Comparison of ENCODE assay signal across 8 cellular contexts in the genomic region with DNA sequence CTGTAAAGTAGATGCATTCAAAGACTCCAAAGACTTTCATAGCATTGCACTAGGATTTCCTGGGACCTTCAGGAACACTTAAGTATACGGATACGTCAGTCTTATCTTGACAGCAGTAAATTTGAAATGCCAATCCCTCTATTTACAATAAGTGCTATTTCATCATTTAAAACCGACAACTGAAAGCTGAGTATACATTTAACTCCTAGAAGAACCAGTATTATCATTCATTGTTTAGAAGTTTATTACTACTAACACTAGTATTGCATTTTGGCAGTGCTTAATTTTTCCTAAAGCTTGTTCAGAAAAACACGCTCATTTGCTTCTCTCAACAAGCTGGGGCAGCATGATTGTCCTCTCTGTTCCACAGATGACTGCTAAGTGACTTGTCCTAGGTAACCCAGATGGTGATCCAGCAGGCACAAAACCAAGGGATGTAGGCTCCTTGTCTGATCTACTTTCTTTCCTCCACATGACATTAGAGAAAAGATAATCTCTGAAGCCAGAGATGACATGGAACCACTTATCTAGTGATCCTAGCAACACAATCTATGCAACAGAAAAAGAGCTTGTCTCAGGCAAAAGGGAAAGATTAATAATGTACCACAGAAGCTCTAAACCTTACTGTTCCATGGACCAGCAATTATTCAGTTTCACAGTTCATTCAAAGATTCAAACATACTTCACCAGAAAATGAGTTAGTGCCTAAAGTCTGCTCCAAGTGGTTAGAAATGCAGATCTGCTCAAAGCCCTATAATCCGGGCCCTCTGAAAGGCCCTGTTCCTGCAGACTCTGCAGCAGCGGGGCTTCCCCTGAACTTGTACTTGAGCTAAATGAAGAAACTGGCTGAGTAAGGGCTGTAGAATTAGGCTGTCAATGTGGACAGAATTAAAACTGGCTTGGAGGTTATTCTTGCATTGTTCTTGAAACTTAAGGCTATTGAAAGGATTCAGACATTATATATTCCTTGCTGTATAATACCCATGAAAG. TPM values are rescaled to one million over a fixed set of nuclear protein-coding genes. Genes with fewer than 3 reads are reported as not detected.
DNase-seq lines count a peak whose midpoint lies in the region; ATAC-seq and TF ChIP-seq lines count a peak whose summit lies in the region.

No MANE protein-coding gene starts in this region.

- dilution Hi-C loops in mammary epithelial cell (cut with HindIII; ENCODE audit: low sequenced_read_pairs) = loop anchor here (5.0 kb wide), 2 partner anchors 46 to 81 kb away; no protein-coding TSS in a partner anchor

- no peak overlapping the region for H3K9ac ChIP-seq in OCI-LY1 (ENCODE audit: low read length)
- no peak overlapping the region for H3K9ac ChIP-seq in mammary epithelial cell (ENCODE audit: insufficient read depth, low read length)

- no peaks in the 10 kb centered on the region for H3F3A ChIP-seq in OCI-LY1 (ENCODE audit: insufficient read depth, low read length)

- ATAC-seq in GM21529 (IDR thresholded peaks at IDR 0.05; ENCODE audit: unreplicated experiment) = peak; percentile 35
- peak; percentile 32 for ATAC-seq in naive thymus-derived CD4-positive, alpha-beta T cell

- no peak overlapping the region for H2AFZ ChIP-seq in OCI-LY1 (ENCODE audit: low read length)
- no peak overlapping the region for H2AFZ ChIP-seq in mammary epithelial cell (ENCODE audit: low read depth, low read length)

- intact Hi-C loops in Caco-2 (cut with micrococcal nuclease; ENCODE audit: unreplicated experiment) = loop anchor here (1.0 kb wide), 4 partner anchors 13 to 239 kb away; no protein-coding TSS in a partner anchor
- intact Hi-C loops in mammary epithelial cell (cut with micrococcal nuclease) = loop anchor here (2.0 kb wide), 1 partner anchor 23 kb away; no protein-coding TSS in a partner anchor
- intact Hi-C loops in naive thymus-derived CD4-positive, alpha-beta T cell (cut with micrococcal nuclease) = loop anchor here (1.0 kb wide), 2 partner anchors 8 to 31 kb away; no protein-coding TSS in a partner anchor

- in situ Hi-C loops in mammary epithelial cell (cut with MboI; ENCODE audit: low sequenced_read_pairs in 2 of 2) = no loop called here

- CTCF ChIA-PET in Caco-2 (lab: Charles Lee) = interaction anchor here (1.1 to 1.7 kb wide), 4 partner anchors 52 to 489 kb away, joined by 3 to 5 read pairs (median 3); a partner anchor contains a TSS
- CTCF ChIA-PET in mammary epithelial cell (lab: Charles Lee; ENCODE audit: low non-redundant PET) = interaction anchor here (0.6 kb wide), 1 partner anchor 10 kb away, joined by 12 read pairs; no protein-coding TSS in a partner anchor
- CTCF ChIA-PET in naive thymus-derived CD4-positive, alpha-beta T cell (lab: Charles Lee) = interaction anchor here (0.6 to 3.4 kb wide), 11 partner anchors 16 to 353 kb away, joined by 3 to 13 read pairs (median 4); no protein-coding TSS in a partner anchor

- H3K36me3 ChIP-seq in Caco-2 (ENCODE audit: control insufficient read depth, insufficient read depth, low read length) = no peaks in the 10 kb centered on the region
- H3K36me3 ChIP-seq in OCI-LY1 (ENCODE audit: insufficient read depth, low read length) = no peaks in the 10 kb centered on the region
- peaks cover 4% of the 10 kb centered on the region for H3K36me3 ChIP-seq in mammary epithelial cell (ENCODE audit: insufficient read depth, low read length)
- H3K36me3 ChIP-seq in naive thymus-derived CD4-positive, alpha-beta T cell (ENCODE audit: control insufficient read depth in 2 of 3, insufficient read depth in 3 of 3, low read length in 3 of 3) = peaks cover 0 to 16% (median 0%) of the 10 kb centered on the region in 3 experiments

- peak overlapping the region; percentile 73; the same call in 1 of the 2 replicates for H3K4me2 ChIP-seq in OCI-LY1 (ENCODE audit: low read length)
- peak overlapping the region; percentile 91 for H3K4me2 ChIP-seq in mammary epithelial cell (ENCODE audit: insufficient read depth, low read depth, low read length)

- H4K20me1 ChIP-seq in OCI-LY1 (ENCODE audit: insufficient read depth, low read length) = no peaks in the 10 kb centered on the region
- no peaks in the 10 kb centered on the region for H4K20me1 ChIP-seq in mammary epithelial cell (ENCODE audit: insufficient read depth, low read length)

- POLR2A ChIA-PET in Caco-2 (lab: Charles Lee) = interaction anchor here (0.5 to 1.5 kb wide), 3 partner anchors 52 to 548 kb away, joined by 3 to 6 read pairs (median 5); a partner anchor contains a TSS
- POLR2A ChIA-PET in naive thymus-derived CD4-positive, alpha-beta T cell (lab: Charles Lee) = interaction anchor here (0.6 to 6.2 kb wide), 11 partner anchors 9 to 101 kb away, joined by 3 to 40 read pairs (median 4); a partner anchor contains a TSS

- WGBS in mammary epithelial cell (ENCODE audit: low coverage, missing lambda C conversion rate) = 66% methylated on average over 6 of the region's 6 CpGs

- H3K27me3 Mint-ChIP-seq in Caco-2 (ENCODE audit: insufficient read depth, unreplicated experiment) = no peaks in the 10 kb centered on the region
- H3K27me3 Mint-ChIP-seq in naive thymus-derived CD4-positive, alpha-beta T cell = no peaks in the 10 kb centered on the region

- H3K27ac ChIP-seq in OCI-LY1 (ENCODE audit: low read depth, low read length, poor library complexity, severe bottlenecking) (no peak overlapping the region), mammary epithelial cell (ENCODE audit: insufficient read depth, low read depth, low read length) (peak overlapping the region; percentile 85)
- H3K27ac ChIP-seq in naive thymus-derived CD4-positive, alpha-beta T cell (ENCODE audit: low read depth, low read length) = peak overlapping the region; percentile 87

- no peak overlapping the region for H3K4me3 ChIP-seq in Caco-2 (ENCODE audit: low read depth, low read length)
- peak overlapping the region; percentile 43 for H3K4me3 ChIP-seq in OCI-LY1 (ENCODE audit: low read depth, low read length, poor library complexity, severe bottlenecking)
- no peak overlapping the region for H3K4me3 ChIP-seq in mammary epithelial cell (replicated peaks in 1 of 3; ENCODE audit: insufficient read depth in 1 of 3, low read depth in 2 of 3, low read length in 3 of 3)
- peak overlapping the region; percentile 95 for H3K4me3 ChIP-seq in naive thymus-derived CD4-positive, alpha-beta T cell (ENCODE audit: low read length)

- TF ChIP-seq CTCF in Caco-2 (IDR thresholded peaks at IDR 0.05; ENCODE audit: insufficient read depth in 1 of 2, low read depth in 1 of 2, low read length in 1 of 2, severe bottlenecking in 1 of 2, unreplicated experiment in 1 of 2) (no peak), OCI-LY1 (IDR thresholded peaks at IDR 0.05; ENCODE audit: low read length) (no peak), mammary epithelial cell (conservative IDR thresholded peaks at IDR 0.05 in 1 of 2, IDR thresholded peaks at IDR 0.05 in 1 of 2; ENCODE audit: extremely low read depth in 1 of 2, insufficient read depth in 1 of 2, low read depth in 1 of 2, low read length in 2 of 2) (no peak)

- no peaks in the 10 kb centered on the region for H3K27me3 ChIP-seq in Caco-2 (replicated peaks; ENCODE audit: control insufficient read depth, insufficient read depth, low read length)
- H3K27me3 ChIP-seq in OCI-LY1 (ENCODE audit: insufficient read depth, low read length) = no peaks in the 10 kb centered on the region
- no peaks in the 10 kb centered on the region for H3K27me3 ChIP-seq in mammary epithelial cell (ENCODE audit: insufficient read depth, low read length)
- no peaks in the 10 kb centered on the region for H3K27me3 ChIP-seq in naive thymus-derived CD4-positive, alpha-beta T cell (ENCODE audit: control insufficient read depth in 2 of 2, insufficient read depth in 2 of 2, low read length in 2 of 2)

- H3K4me1 ChIP-seq in Caco-2 (peaks cover 46% of the 10 kb centered on the region), OCI-LY1 (ENCODE audit: insufficient read depth, low read length, severe bottlenecking) (peaks cover 58% of the 10 kb centered on the region), mammary epithelial cell (ENCODE audit: insufficient read depth, low read length) (peaks cover 39% of the 10 kb centered on the region)
- peaks cover 39 to 53% of the 10 kb centered on the region in 2 donors for H3K4me1 ChIP-seq in naive thymus-derived CD4-positive, alpha-beta T cell (ENCODE audit: control insufficient read depth in 2 of 2, insufficient read depth in 2 of 2, low read length in 2 of 2)

- no peaks in the 10 kb centered on the region for H3K79me2 ChIP-seq in OCI-LY1 (ENCODE audit: insufficient read depth, low read length)
- peaks cover 88% of the 10 kb centered on the region for H3K79me2 ChIP-seq in mammary epithelial cell (ENCODE audit: insufficient read depth, low read length)

- no peaks in the 10 kb centered on the region for H3K9me3 Mint-ChIP-seq in Caco-2 (ENCODE audit: unreplicated experiment)
- H3K9me3 Mint-ChIP-seq in naive thymus-derived CD4-positive, alpha-beta T cell = peaks cover 0 to 3% (median 0%) of the 10 kb centered on the region in 11 donors

- H3K9me3 ChIP-seq in Caco-2 = no peaks in the 10 kb centered on the region
- H3K9me3 ChIP-seq in OCI-LY1 (ENCODE audit: low read length) = no peaks in the 10 kb centered on the region
- no peaks in the 10 kb centered on the region for H3K9me3 ChIP-seq in mammary epithelial cell (replicated peaks; ENCODE audit: insufficient read depth, low read length)
- H3K9me3 ChIP-seq in naive thymus-derived CD4-positive, alpha-beta T cell (ENCODE audit: control insufficient read depth in 2 of 3, low read length in 3 of 3) = no peaks in the 10 kb centered on the region

- no peaks in the 10 kb centered on the region for H3K36me3 Mint-ChIP-seq in Caco-2 (ENCODE audit: insufficient read depth, unreplicated experiment)
- H3K36me3 Mint-ChIP-seq in naive thymus-derived CD4-positive, alpha-beta T cell = peaks cover 0 to 62% (median 26%) of the 10 kb centered on the region in 5 donors

- DNase-seq in Caco-2 (peak in 1 of 2 experiments; percentile 64), mammary epithelial cell (no peak), DMS 273 (lab: John Stamatoyannopoulos, UW; ENCODE audit: unreplicated experiment) (no peak), cortex of kidney (lab: John Stamatoyannopoulos, UW) (no peak), NCI-H1930 (lab: John Stamatoyannopoulos, UW) (no peak)
- DNase-seq in naive thymus-derived CD4-positive, alpha-beta T cell = peak in 8 of 9 donors; percentile 27 to 62 (median 42)

- H3K27ac Mint-ChIP-seq in Caco-2 (ENCODE audit: unreplicated experiment) = peak overlapping the region; percentile 10
- H3K27ac Mint-ChIP-seq in naive thymus-derived CD4-positive, alpha-beta T cell = peak overlapping the region; percentile 28 to 98 (median 93)

- peaks cover 46% of the 10 kb centered on the region for H3K4me1 Mint-ChIP-seq in Caco-2 (ENCODE audit: low read depth, unreplicated experiment)
- H3K4me1 Mint-ChIP-seq in naive thymus-derived CD4-positive, alpha-beta T cell = peaks cover 60 to 77% (median 63%) of the 10 kb centered on the region in 7 donors

- H3K4me3 Mint-ChIP-seq in Caco-2 (ENCODE audit: unreplicated experiment) = peak overlapping the region; percentile 10
- H3K4me3 Mint-ChIP-seq in naive thymus-derived CD4-positive, alpha-beta T cell = peak overlapping the region; percentile 95 to 99 (median 98)

- BruUV-seq in Caco-2 (replicated peaks; lab: Mats Ljungman, UMichigan) (no TSS peak), mammary epithelial cell (replicated peaks; lab: Mats Ljungman, UMichigan) (no TSS peak)

- H3K9me2 ChIP-seq in OCI-LY1 (ENCODE audit: low read depth, low read length) = no peaks in the 10 kb centered on the region

RNA-seq across cellular contexts. Expression of a gene that starts 5.2 kb away (rescaled TPM):
- total RNA-seq in Caco-2 (2022) = 11.5 and 12.2 TPM in 2 replicates
- total RNA-seq in mammary epithelial cell = 10 to 100 TPM in 1 of 2 donors, 1 to 10 TPM in 1; 9.5 to 14.2 TPM
- 7.5 TPM for polyA plus RNA-seq in mammary epithelial cell
- polyA minus RNA-seq in mammary epithelial cell = 15.6 TPM
- 10 to 100 TPM; 15.6 to 81.3 (median 68.2) TPM for total RNA-seq in naive thymus-derived CD4-positive, alpha-beta T cell
- polyA plus RNA-seq in naive thymus-derived CD4-positive, alpha-beta T cell = 10 to 100 TPM; 12.6 to 38.6 TPM

RNA-seq across cellular contexts. Expression of a gene that starts 51.9 kb away (rescaled TPM):
- 38.2 TPM in 2 replicates for total RNA-seq in Caco-2 (2022)
- 10 to 100 TPM; 14.3 to 17.9 TPM for total RNA-seq in mammary epithelial cell
- polyA plus RNA-seq in mammary epithelial cell = 4.7 TPM
- 3.5 TPM for polyA minus RNA-seq in mammary epithelial cell
- 10 to 100 TPM; 21.9 to 46.2 (median 32.0) TPM for total RNA-seq in naive thymus-derived CD4-positive, alpha-beta T cell
- 10 to 100 TPM; 23.2 to 33.8 TPM for polyA plus RNA-seq in naive thymus-derived CD4-positive, alpha-beta T cell

RNA-seq across cellular contexts. Expression of a gene that starts 52.0 kb away (rescaled TPM):
- total RNA-seq in Caco-2 (2022) = 16.6 and 17.4 TPM in 2 replicates
- 1 to 10 TPM; 7.2 to 9.6 TPM for total RNA-seq in mammary epithelial cell
- polyA plus RNA-seq in mammary epithelial cell = 3.0 TPM
- 4.7 TPM for polyA minus RNA-seq in mammary epithelial cell
- 10 to 100 TPM in 3 of 5 experiments, 1 to 10 TPM in 2; 5.4 to 17.3 (median 10.1) TPM for total RNA-seq in naive thymus-derived CD4-positive, alpha-beta T cell
- 1 to 10 TPM; 5.4 to 5.5 TPM for polyA plus RNA-seq in naive thymus-derived CD4-positive, alpha-beta T cell

Comparison
In these comparisons a context has a peak if more than half of its experiments do, and no peak if none do; other contexts are left out.
1. DNase-seq: peak in naive thymus-derived CD4-positive, alpha-beta T cell (8 of 9); none in mammary epithelial cell (single experiment), DMS 273 (single experiment), cortex of kidney (single experiment) and NCI-H1930 (0 of 2).
2. H3K4me3 ChIP-seq: peak in OCI-LY1 (single experiment) and naive thymus-derived CD4-positive, alpha-beta T cell (single experiment); none in Caco-2 (single experiment) and mammary epithelial cell (0 of 3).